Comparison of ENCODE assay signal across 11 cellular contexts in the genomic region with DNA sequence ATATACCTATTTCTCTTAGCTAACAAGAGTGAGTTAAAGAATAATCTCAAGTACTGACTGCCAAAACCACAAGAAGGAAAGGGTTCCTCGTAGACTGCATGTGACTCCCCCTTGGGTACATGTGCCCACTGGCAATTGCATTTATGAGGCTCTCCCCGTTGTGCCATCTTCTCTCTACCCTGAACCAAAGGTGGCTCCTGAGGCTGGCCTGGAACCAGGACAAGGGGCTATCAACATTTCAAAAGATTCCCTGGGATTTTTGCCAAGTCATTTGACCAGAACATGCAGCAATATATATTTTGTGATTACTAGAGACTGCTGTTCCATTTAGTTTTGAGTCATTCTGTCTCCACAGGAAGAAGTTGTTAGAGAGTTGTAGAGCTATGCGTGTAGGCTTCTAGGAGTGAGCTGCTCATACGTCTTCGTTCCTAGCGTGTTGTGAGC. TPM values are rescaled to one million over a fixed set of nuclear protein-coding genes. Genes with fewer than 3 reads are reported as not detected.
DNase-seq lines count a peak whose midpoint lies in the region; ATAC-seq, FAIRE-seq and TF ChIP-seq lines count a peak whose summit lies in the region.
"Had no signal": no experiment of that assay in that cellular context is flagged by ENCODE, and none has a peak within 500 bp of the region (broad histone marks: within the 10 kb centered on the region; RNA-seq: fewer than 3 reads in every experiment).

No MANE protein-coding gene starts in this region.

- DNase-seq in GM18507 (ENCODE audit: extremely low spot score, insufficient read length, low read depth) (no peak), H4 (ENCODE audit: low spot score) (peak; percentile 14), MV-4-11 (lab: John Stamatoyannopoulos, UW) (peak; percentile 18), glomerular visceral epithelial cell (ENCODE audit: extremely low spot score) (peak; percentile 95), thyroid gland (no peak), nucleus accumbens (lab: John Stamatoyannopoulos, UW) (no peak)
- no peak for DNase-seq in activated CD4-positive, alpha-beta T cell treated with anti-CD3 and anti-CD28 coated beads for 48 hours
- DNase-seq: H9, NCI-H1930 had no signal

- TF ChIP-seq POLR2A in thyroid gland (IDR thresholded peaks at IDR 0.05): no peak

- H3K9me3 ChIP-seq in thyroid gland: no peaks in the 10 kb centered on the region

- no peak for ATAC-seq in GM19035 (IDR thresholded peaks at IDR 0.05; ENCODE audit: unreplicated experiment)

- WGBS in thyroid gland, 2 donors: 47 to 63% methylated on average over 6 of the region's 6 CpGs

- no peaks in the 10 kb centered on the region for H3K4me1 ChIP-seq in thyroid gland

- no peak overlapping the region for H3K4me3 ChIP-seq in thyroid gland (replicated peaks in 1 of 3)

- no peaks in the 10 kb centered on the region for H3K27me3 ChIP-seq in thyroid gland

- FAIRE-seq in GM18507 (lab: Jason Lieb, UNC): peak; percentile 91
- FAIRE-seq: G401.6 had no signal

- no peak for TF ChIP-seq CTCF in thyroid gland (IDR thresholded peaks at IDR 0.05)

- H3K36me3 ChIP-seq in thyroid gland: no peaks in the 10 kb centered on the region

- H3K27ac ChIP-seq in thyroid gland: no peak overlapping the region

- intact Hi-C loops in thyroid gland (cut with DNase I): no loop called here

RNA-seq across cellular contexts. Expression of gene LAMA3, which starts 45.8 kb away (rescaled TPM):
- total RNA-seq in H4 (2014; rRNA removed; shearing (Covaris generic)): 1.6 and 2.8 TPM in 2 replicates
- 10 to 100 TPM in 1 of 4 donors, 1 to 10 TPM in 3; 7.5 to 12.1 (median 8.9) TPM for total RNA-seq in thyroid gland

Comparison
In these comparisons a context has a peak if more than half of its experiments do, and no peak if none do; other contexts are left out.
1. DNase-seq: peak in H4 (single experiment), MV-4-11 (single experiment) and glomerular visceral epithelial cell (single experiment); none in GM18507 (single experiment), thyroid gland (0 of 2), nucleus accumbens (0 of 56) and activated CD4-positive, alpha-beta T cell treated with anti-CD3 and anti-CD28 coated beads for 48 hours (single experiment).